1 cellular context compared by ENCODE assay signal in the genomic region with DNA sequence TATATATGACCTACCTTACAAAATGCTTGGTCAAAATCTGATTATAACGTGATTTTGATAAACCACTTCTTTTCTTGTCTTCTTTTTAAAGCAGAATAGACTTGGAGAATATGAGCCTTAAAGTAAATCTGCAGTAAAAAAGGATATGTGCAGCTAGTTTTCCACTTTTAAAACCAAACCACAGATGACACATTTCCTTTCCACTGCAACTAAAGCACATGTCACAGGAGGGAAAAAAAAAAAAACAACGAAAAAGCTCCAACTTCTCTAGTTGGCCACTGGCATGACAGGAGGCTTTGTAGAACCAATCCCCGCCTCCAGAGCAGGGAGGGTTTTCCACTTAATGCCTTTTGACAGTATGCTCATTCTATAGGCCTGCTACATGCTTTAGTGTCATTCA.
TF ChIP-seq lines count a peak whose summit lies in the region.

A gene with protein sequence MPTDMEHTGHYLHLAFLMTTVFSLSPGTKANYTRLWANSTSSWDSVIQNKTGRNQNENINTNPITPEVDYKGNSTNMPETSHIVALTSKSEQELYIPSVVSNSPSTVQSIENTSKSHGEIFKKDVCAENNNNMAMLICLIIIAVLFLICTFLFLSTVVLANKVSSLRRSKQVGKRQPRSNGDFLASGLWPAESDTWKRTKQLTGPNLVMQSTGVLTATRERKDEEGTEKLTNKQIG (minus strand): TSS at position 142 of the 400 bp plus-strand sequence. CDS start 2,609 bp downstream, outside the sequence.

TF ChIP-seq in HepG2, 621 proteins besides CTCF, POLR2A, EP300 and RAD21 (continued from another document):
- TF ChIP-seq, protein P1, sequence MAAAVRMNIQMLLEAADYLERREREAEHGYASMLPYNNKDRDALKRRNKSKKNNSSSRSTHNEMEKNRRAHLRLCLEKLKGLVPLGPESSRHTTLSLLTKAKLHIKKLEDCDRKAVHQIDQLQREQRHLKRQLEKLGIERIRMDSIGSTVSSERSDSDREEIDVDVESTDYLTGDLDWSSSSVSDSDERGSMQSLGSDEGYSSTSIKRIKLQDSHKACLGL (CRISPR knock-in tag; IDR thresholded peaks at IDR 0.05), result no peak
- TF ChIP-seq FOXC1 (CRISPR knock-in tag; IDR thresholded peaks at IDR 0.05; ENCODE audit: borderline replicate concordance) (no peak), PHF20 (CRISPR knock-in tag; IDR thresholded peaks at IDR 0.05) (no peak), ZFX (CRISPR knock-in tag; IDR thresholded peaks at IDR 0.05; ENCODE audit: low read depth) (no peak)
